Comparison of ENCODE assay signal across 21 cellular contexts in the genomic region with DNA sequence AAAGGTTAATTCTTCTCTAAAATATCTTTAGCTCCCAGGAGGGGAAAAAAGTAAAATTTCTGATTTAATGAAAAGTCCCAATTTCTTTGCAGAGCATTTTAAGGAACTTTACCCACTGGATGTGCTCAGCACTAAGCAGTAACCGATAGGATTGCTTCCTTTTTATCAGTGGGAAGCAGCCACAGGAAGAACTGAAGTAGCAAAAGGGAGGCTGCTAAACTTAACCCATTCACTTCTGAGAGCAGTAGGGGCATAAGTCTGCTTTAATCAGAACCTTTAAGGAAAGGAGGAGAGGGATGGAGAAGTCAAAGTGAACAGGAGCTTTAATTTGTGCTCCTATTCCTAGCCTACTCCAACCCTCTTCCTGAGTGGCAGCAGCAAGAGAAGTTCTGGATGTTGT. TPM values are rescaled to one million over a fixed set of nuclear protein-coding genes. Genes with fewer than 3 reads are reported as not detected.
A peak's percentile ranks its signal among the peaks of the same experiment; 100 is the strongest.
DNase-seq lines count a peak whose midpoint lies in the region; ATAC-seq, FAIRE-seq and TF ChIP-seq lines count a peak whose summit lies in the region.
"Had no signal": no experiment of that assay in that cellular context is flagged by ENCODE, and none has a peak within 500 bp of the region (broad histone marks: within the 10 kb centered on the region; RNA-seq: fewer than 3 reads in every experiment).

A gene (minus strand): TSS at position 137 of the 400 bp plus-strand sequence. CDS start 171 bp downstream, outside the sequence.

- peak; percentile 64 to 78 for DNase-seq in NCI-H526 (lab: John Stamatoyannopoulos, UW)
- no peak for DNase-seq in NCI-H526 treated with DMSO at 0.1 percent for 48 hours (lab: John Stamatoyannopoulos, UW)
- no peak for DNase-seq in endothelial cell (ENCODE audit: low spot score)
- DNase-seq in lung microvascular endothelial cell (ENCODE audit: low read depth in 2 of 2), result no peak
- no peak for DNase-seq in upper lobe of right lung
- no peak for DNase-seq in activated CD4-positive, alpha-beta T cell treated with anti-CD3 and anti-CD28 coated beads, Interleukin-2, amount 10 ng/mL, durations not matched to agents 24 days and 14 days
- no peak for DNase-seq in osteocyte (ENCODE audit: extremely low spot score, unreplicated experiment)
- DNase-seq in RCC 7860 (ENCODE audit: low spot score), result no peak
- DNase-seq: activated CD8-positive, alpha-beta T cell treated with anti-CD3 and anti-CD28 coated beads, Interleukin-2, amount 10 ng/mL, durations not matched to agents 7 days and 5 days; activated gamma-delta T cell treated with Interleukin-2 at 50 U/mL for 16 hours; cortex of kidney; head of caudate nucleus; MG63; NCI-H187 treated with DMSO at 0.1 percent for 48 hours; NCI-H524; substantia nigra had no signal

- no peaks in the 10 kb centered on the region for H3K36me3 Mint-ChIP-seq in endothelial cell (ENCODE audit: low read depth, unreplicated experiment)
- H3K36me3 Mint-ChIP-seq in activated CD4-positive, alpha-beta T cell treated with anti-CD3 and anti-CD28 coated beads, Interleukin-2, amount 10 ng/mL, durations not matched to agents 24 days and 14 days (ENCODE audit: low read depth), result no peaks in the 10 kb centered on the region
- no peaks in the 10 kb centered on the region for H3K36me3 Mint-ChIP-seq in osteocyte (ENCODE audit: unreplicated experiment)
- H3K36me3 Mint-ChIP-seq: CD14-positive monocyte had no signal

- TF ChIP-seq CTCF in endothelial cell (IDR thresholded peaks at IDR 0.05; ENCODE audit: unreplicated experiment) (no peak), upper lobe of right lung (IDR thresholded peaks at IDR 0.05) (no peak), osteocyte (IDR thresholded peaks at IDR 0.05) (no peak)

- H3K4me1 Mint-ChIP-seq in endothelial cell (ENCODE audit: unreplicated experiment) (peaks cover 6% of the 10 kb centered on the region), osteocyte (ENCODE audit: unreplicated experiment) (peaks cover 1% of the 10 kb centered on the region)
- H3K4me1 Mint-ChIP-seq in activated CD4-positive, alpha-beta T cell treated with anti-CD3 and anti-CD28 coated beads, Interleukin-2, amount 10 ng/mL, durations not matched to agents 24 days and 14 days, result no peaks in the 10 kb centered on the region

- H3K27me3 Mint-ChIP-seq in endothelial cell (ENCODE audit: unreplicated experiment) (peaks cover 2% of the 10 kb centered on the region), osteocyte (ENCODE audit: unreplicated experiment) (peaks cover 20% of the 10 kb centered on the region)
- H3K27me3 Mint-ChIP-seq in activated CD4-positive, alpha-beta T cell treated with anti-CD3 and anti-CD28 coated beads, Interleukin-2, amount 10 ng/mL, durations not matched to agents 24 days and 14 days, result peaks cover 22% of the 10 kb centered on the region

- peak within 1 kb of the TSS; percentile 74 for H3K4me3 Mint-ChIP-seq in endothelial cell (ENCODE audit: unreplicated experiment)
- H3K4me3 Mint-ChIP-seq in activated CD4-positive, alpha-beta T cell treated with anti-CD3 and anti-CD28 coated beads, Interleukin-2, amount 10 ng/mL, durations not matched to agents 24 days and 14 days, result no peak within 1 kb of the TSS
- no peak within 1 kb of the TSS for H3K4me3 Mint-ChIP-seq in osteocyte (ENCODE audit: unreplicated experiment)
- H3K4me3 Mint-ChIP-seq: activated CD8-positive, alpha-beta T cell treated with anti-CD3 and anti-CD28 coated beads, Interleukin-2, amount 10 ng/mL, durations not matched to agents 7 days and 5 days; CD14-positive monocyte had no signal

- no peaks in the 10 kb centered on the region for H3K27me3 ChIP-seq in upper lobe of right lung
- H3K27me3 ChIP-seq: MG63 had no signal

- no peaks in the 10 kb centered on the region for H3K36me3 ChIP-seq in upper lobe of right lung
- H3K36me3 ChIP-seq: MG63 had no signal

- H3K4me1 ChIP-seq in upper lobe of right lung, result no peaks in the 10 kb centered on the region

- H3K4me3 ChIP-seq in upper lobe of right lung, result peak within 1 kb of the TSS; percentile 2
- H3K4me3 ChIP-seq: MG63 had no signal

- intact Hi-C loops in upper lobe of right lung (cut with DNase I), result no loop called here
- intact Hi-C loops in activated CD4-positive, alpha-beta T cell treated with anti-CD3 and anti-CD28 coated beads, Interleukin-2, amount 10 ng/mL, durations not matched to agents 24 days and 14 days (cut with micrococcal nuclease), result loop anchor here (10.0 kb wide), 1 partner anchor 648 kb away; a partner anchor contains a TSS

- H3K9me3 Mint-ChIP-seq in endothelial cell (ENCODE audit: unreplicated experiment), result no peaks in the 10 kb centered on the region
- H3K9me3 Mint-ChIP-seq in activated CD4-positive, alpha-beta T cell treated with anti-CD3 and anti-CD28 coated beads, Interleukin-2, amount 10 ng/mL, durations not matched to agents 24 days and 14 days, result no peaks in the 10 kb centered on the region
- H3K9me3 Mint-ChIP-seq in osteocyte (ENCODE audit: unreplicated experiment), result no peaks in the 10 kb centered on the region

- no peaks in the 10 kb centered on the region for H3K9me3 ChIP-seq in upper lobe of right lung
- H3K9me3 ChIP-seq: MG63 had no signal

- FAIRE-seq in RCC 7860 (lab: Jason Lieb, UNC), result no peak
- FAIRE-seq: A204.1, keratinocyte had no signal

- H3K27ac Mint-ChIP-seq in endothelial cell (ENCODE audit: unreplicated experiment) (peak within 1 kb of the TSS; percentile 45), osteocyte (ENCODE audit: unreplicated experiment) (no peak within 1 kb of the TSS)
- H3K27ac Mint-ChIP-seq in activated CD4-positive, alpha-beta T cell treated with anti-CD3 and anti-CD28 coated beads, Interleukin-2, amount 10 ng/mL, durations not matched to agents 24 days and 14 days, result no peak within 1 kb of the TSS
- H3K27ac Mint-ChIP-seq: activated CD8-positive, alpha-beta T cell treated with anti-CD3 and anti-CD28 coated beads, Interleukin-2, amount 10 ng/mL, durations not matched to agents 7 days and 5 days; CD14-positive monocyte had no signal

- no peak within 1 kb of the TSS for H3K27ac ChIP-seq in upper lobe of right lung
- H3K27ac ChIP-seq: VCaP had no signal

- no peak for ATAC-seq in upper lobe of right lung
- ATAC-seq: activated CD8-positive, alpha-beta T cell treated with anti-CD3 and anti-CD28 coated beads, Interleukin-2, amount 10 ng/mL, durations not matched to agents 7 days and 5 days; SK-N-SH treated with all-trans-retinoic acid at 6 μM for 48 hours had no signal

RNA-seq across cellular contexts. Expression of the gene that starts here (rescaled TPM):
- total RNA-seq in endothelial cell (ENCODE audit: unreplicated experiment), result 4.5 TPM
- total RNA-seq in lung microvascular endothelial cell, result 3.7 and 20.8 TPM in 2 replicates
- 12.7 TPM for total RNA-seq in upper lobe of right lung
- total RNA-seq in activated CD4-positive, alpha-beta T cell treated with anti-CD3 and anti-CD28 coated beads, Interleukin-2, amount 10 ng/mL, durations not matched to agents 24 days and 14 days, result 3.0 and 3.7 TPM in 2 replicates
- total RNA-seq in osteocyte, result 1.9 and 2.2 TPM in 2 replicates

Comparison
In these comparisons a context has a peak if more than half of its experiments do, and no peak if none do; other contexts are left out.
1. DNase-seq: peak in NCI-H526 (2 of 2); none in NCI-H526 treated with DMSO at 0.1 percent for 48 hours (single experiment), endothelial cell (single experiment), lung microvascular endothelial cell (0 of 2), upper lobe of right lung (single experiment), activated CD4-positive, alpha-beta T cell treated with anti-CD3 and anti-CD28 coated beads, Interleukin-2, amount 10 ng/mL, durations not matched to agents 24 days and 14 days (single experiment), osteocyte (single experiment) and RCC 7860 (single experiment).